In the genomic region with DNA sequence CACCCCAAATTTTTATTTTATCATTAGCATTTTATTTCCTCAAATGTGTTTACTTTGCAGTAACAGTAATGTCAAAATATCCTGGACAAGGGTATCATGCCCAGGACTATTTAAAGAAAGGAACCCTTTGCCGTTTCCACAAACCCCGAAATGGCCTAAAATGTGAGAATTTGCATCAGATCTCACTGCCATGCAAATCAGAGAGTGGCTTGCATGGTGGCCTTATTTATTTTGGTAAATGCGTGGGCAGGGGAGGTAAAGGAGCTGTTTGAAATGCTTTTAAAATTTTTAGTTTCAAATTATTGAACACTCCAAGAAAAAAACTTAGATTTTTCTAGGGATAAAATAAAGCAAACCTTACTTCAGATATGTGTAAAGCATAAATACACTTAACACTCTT, we compare ENCODE assay signal across 26 cellular contexts. TPM values are rescaled to one million over a fixed set of nuclear protein-coding genes. Genes with fewer than 3 reads are reported as not detected.
DNase-seq lines count a peak whose midpoint lies in the region; ATAC-seq and TF ChIP-seq lines count a peak whose summit lies in the region.
"Had no signal": no experiment of that assay in that cellular context is flagged by ENCODE, and none has a peak within 500 bp of the region (broad histone marks: within the 10 kb centered on the region; RNA-seq: fewer than 3 reads in every experiment).

No MANE protein-coding gene starts in this region.

- H3K27me3 ChIP-seq in suprapubic skin (no peaks in the 10 kb centered on the region), WERI-Rb-1 (ENCODE audit: insufficient read depth, low read depth, severe bottlenecking) (no peaks in the 10 kb centered on the region), psoas muscle (ENCODE audit: insufficient read depth in 3 of 3, low read length in 2 of 3) (no peaks in the 10 kb centered on the region)
- H3K27me3 ChIP-seq: spleen, upper lobe of left lung had no signal

- no peaks in the 10 kb centered on the region for H3K36me3 Mint-ChIP-seq in Calu3 (ENCODE audit: insufficient read depth, unreplicated experiment)

- no peaks in the 10 kb centered on the region for H3K27me3 Mint-ChIP-seq in Calu3 (ENCODE audit: unreplicated experiment)
- H3K27me3 Mint-ChIP-seq: activated CD4-positive, alpha-beta memory T cell treated with anti-CD3 and anti-CD28 coated beads, Interleukin-2, amount 10 ng/mL, durations not matched to agents 7 days and 5 days had no signal

- CTCF ChIA-PET in Calu3 (lab: Charles Lee) = interaction anchor here (0.8 kb wide), 1 partner anchor 9 kb away, joined by 3 read pairs; no protein-coding TSS in a partner anchor

- WGBS in suprapubic skin = 92% methylated on average over 3 of the region's 3 CpGs
- 89 to 92% (median 92%) methylated on average over 3 of the region's 3 CpGs for WGBS in psoas muscle, 3 donors

- H3K36me3 ChIP-seq in suprapubic skin (no peaks in the 10 kb centered on the region), WERI-Rb-1 (no peaks in the 10 kb centered on the region), psoas muscle (ENCODE audit: insufficient read depth in 1 of 2, low read depth in 1 of 2) (no peaks in the 10 kb centered on the region)
- H3K36me3 ChIP-seq: HAP-1, left ventricle myocardium inferior, spleen, upper lobe of left lung had no signal

- DNase-seq in Calu3 (no peak), suprapubic skin (ENCODE audit: low spot score in 2 of 2) (no peak), WERI-Rb-1 (no peak), psoas muscle (no peak)
- DNase-seq: activated CD4-positive, alpha-beta memory T cell treated with anti-CD3 and anti-CD28 coated beads, Interleukin-2, amount 10 ng/mL, durations not matched to agents 7 days and 5 days; activated CD4-positive, alpha-beta T cell treated with anti-CD3 and anti-CD28 coated beads for 1 hour; activated CD8-positive, alpha-beta memory T cell treated with anti-CD3 and anti-CD28 coated beads, Interleukin-2, amount 50 U/mL, for 48 hours; activated naive CD4-positive, alpha-beta T cell treated with anti-CD3 and anti-CD28 coated beads, Interleukin-2, amount 50 U/mL, for 16 hours; amygdala; effector CD4-positive, alpha-beta T cell; glutamatergic neuron; left ventricle myocardium inferior; NCI-H1092; NCI-H187 treated with DMSO at 0.1 percent for 48 hours; NCI-H774; right cardiac atrium; spleen; upper lobe of left lung had no signal

- TF ChIP-seq CTCF in Calu3 (IDR thresholded peaks at IDR 0.05; ENCODE audit: unreplicated experiment) (no peak), suprapubic skin (IDR thresholded peaks at IDR 0.05) (no peak), WERI-Rb-1 (IDR thresholded peaks at IDR 0.05; ENCODE audit: low read depth, low read length) (no peak), psoas muscle (IDR thresholded peaks at IDR 0.05) (no peak)

- ATAC-seq in GM18867 (IDR thresholded peaks at IDR 0.05; ENCODE audit: unreplicated experiment) (peak; percentile 67), GM21576 (IDR thresholded peaks at IDR 0.05; ENCODE audit: unreplicated experiment) (peak; percentile 50), HG03442 (IDR thresholded peaks at IDR 0.05; ENCODE audit: unreplicated experiment) (peak; percentile 50), psoas muscle (no peak)
- ATAC-seq: activated T-helper 17 cell treated with anti-CD3 and anti-CD28 coated beads, Interleukin-2, amount 50 U/mL, for 72 hours; right cardiac atrium had no signal

- intact Hi-C loops in Calu3 (cut with micrococcal nuclease; ENCODE audit: unreplicated experiment) = no loop called here
- intact Hi-C loops in psoas muscle (cut with DNase I) = no loop called here

- peaks cover 5% of the 10 kb centered on the region for H3K4me1 ChIP-seq in suprapubic skin
- H3K4me1 ChIP-seq in psoas muscle = no peaks in the 10 kb centered on the region
- H3K4me1 ChIP-seq: left ventricle myocardium inferior, spleen, upper lobe of left lung had no signal

- H3K9me3 ChIP-seq in suprapubic skin (no peaks in the 10 kb centered on the region), WERI-Rb-1 (ENCODE audit: severe bottlenecking) (no peaks in the 10 kb centered on the region), psoas muscle (no peaks in the 10 kb centered on the region)
- H3K9me3 ChIP-seq: HAP-1, left ventricle myocardium inferior, upper lobe of left lung had no signal

- H3K27ac ChIP-seq in suprapubic skin (no peak overlapping the region), WERI-Rb-1 (no peak overlapping the region), psoas muscle (no peak overlapping the region)
- H3K27ac ChIP-seq: left ventricle myocardium inferior, RWPE1, SK-N-MC, spleen, upper lobe of left lung had no signal

- no peak overlapping the region for H3K4me3 Mint-ChIP-seq in Calu3 (ENCODE audit: low read depth, unreplicated experiment)
- H3K4me3 Mint-ChIP-seq: activated CD4-positive, alpha-beta memory T cell treated with anti-CD3 and anti-CD28 coated beads, Interleukin-2, amount 10 ng/mL, durations not matched to agents 7 days and 5 days; activated T-helper 17 cell treated with anti-CD3 and anti-CD28 coated beads, Interleukin-2, amount 50 U/mL, for 72 hours; T-helper 1 cell treated with Interleukin-12 subunit alpha and Interleukin-12 subunit beta and Interleukin-4 antibody, amounts not matched to agents 30 μg/mL and 1 μg/mL, for 36 hours had no signal

- TF ChIP-seq POLR2A in suprapubic skin (IDR thresholded peaks at IDR 0.05) = no peak

- H3K4me3 ChIP-seq in suprapubic skin = no peak overlapping the region
- H3K4me3 ChIP-seq in WERI-Rb-1 (ENCODE audit: low read depth, low read length) = no peak overlapping the region
- H3K4me3 ChIP-seq in psoas muscle = no peak overlapping the region
- H3K4me3 ChIP-seq: HAP-1, left ventricle myocardium inferior, SK-N-MC, spleen, upper lobe of left lung had no signal

- H3K27ac Mint-ChIP-seq in Calu3 (ENCODE audit: unreplicated experiment) = no peak overlapping the region
- H3K27ac Mint-ChIP-seq: activated CD4-positive, alpha-beta memory T cell treated with anti-CD3 and anti-CD28 coated beads, Interleukin-2, amount 10 ng/mL, durations not matched to agents 7 days and 5 days; activated T-helper 17 cell treated with anti-CD3 and anti-CD28 coated beads, Interleukin-2, amount 50 U/mL, for 72 hours; T-helper 1 cell treated with Interleukin-12 subunit alpha and Interleukin-12 subunit beta and Interleukin-4 antibody, amounts not matched to agents 30 μg/mL and 1 μg/mL, for 36 hours had no signal

- peaks cover 16% of the 10 kb centered on the region for H3K4me1 Mint-ChIP-seq in Calu3 (ENCODE audit: low read depth, unreplicated experiment)
- H3K4me1 Mint-ChIP-seq: activated CD4-positive, alpha-beta memory T cell treated with anti-CD3 and anti-CD28 coated beads, Interleukin-2, amount 10 ng/mL, durations not matched to agents 7 days and 5 days; activated T-helper 17 cell treated with anti-CD3 and anti-CD28 coated beads, Interleukin-2, amount 50 U/mL, for 72 hours had no signal

- BruUV-seq in Calu3 (replicated peaks; lab: Mats Ljungman, UMichigan) = no TSS peak

- no peaks in the 10 kb centered on the region for H3K9me3 Mint-ChIP-seq in Calu3 (ENCODE audit: low read depth, unreplicated experiment)
- H3K9me3 Mint-ChIP-seq: activated CD4-positive, alpha-beta memory T cell treated with anti-CD3 and anti-CD28 coated beads, Interleukin-2, amount 10 ng/mL, durations not matched to agents 7 days and 5 days had no signal

- no peak for TF ChIP-seq EP300 in suprapubic skin (IDR thresholded peaks at IDR 0.05)

RNA-seq across cellular contexts. Expression of a gene that starts 43.8 kb away (rescaled TPM):
- total RNA-seq in Calu3 (2022) (9.9 and 12.0 TPM in 2 replicates), suprapubic skin (10 to 100 TPM in 1 of 4 donors, 1 to 10 TPM in 3; 7.2 to 13.7 (median 8.1) TPM), psoas muscle (1 to 10 TPM; 1.2 to 1.7 (median 1.5) TPM)
- polyA plus RNA-seq in psoas muscle = 1 to 10 TPM in 2 of 3 donors, under 1 TPM in 1; 0.55 to 2.6 (median 2.1) TPM

RNA-seq across cellular contexts. Expression of a gene that starts 43.9 kb away (rescaled TPM):
- 13.6 and 16.0 TPM in 2 replicates for total RNA-seq in Calu3 (2022)
- 10 to 100 TPM; 22.3 to 29.0 (median 24.2) TPM for total RNA-seq in suprapubic skin
- total RNA-seq in psoas muscle = 10 to 100 TPM; 12.9 to 17.9 (median 14.0) TPM
- 10 to 100 TPM in 1 of 3 donors, 1 to 10 TPM in 2; 7.1 to 13.0 (median 7.7) TPM for polyA plus RNA-seq in psoas muscle

Comparison
In these comparisons a context has a peak if more than half of its experiments do, and no peak if none do; other contexts are left out.
1. ATAC-seq: peak in GM18867 (single experiment), GM21576 (single experiment) and HG03442 (single experiment); none in psoas muscle (0 of 4).